Comparison of ENCODE assay signal across 8 cellular contexts in the genomic region with DNA sequence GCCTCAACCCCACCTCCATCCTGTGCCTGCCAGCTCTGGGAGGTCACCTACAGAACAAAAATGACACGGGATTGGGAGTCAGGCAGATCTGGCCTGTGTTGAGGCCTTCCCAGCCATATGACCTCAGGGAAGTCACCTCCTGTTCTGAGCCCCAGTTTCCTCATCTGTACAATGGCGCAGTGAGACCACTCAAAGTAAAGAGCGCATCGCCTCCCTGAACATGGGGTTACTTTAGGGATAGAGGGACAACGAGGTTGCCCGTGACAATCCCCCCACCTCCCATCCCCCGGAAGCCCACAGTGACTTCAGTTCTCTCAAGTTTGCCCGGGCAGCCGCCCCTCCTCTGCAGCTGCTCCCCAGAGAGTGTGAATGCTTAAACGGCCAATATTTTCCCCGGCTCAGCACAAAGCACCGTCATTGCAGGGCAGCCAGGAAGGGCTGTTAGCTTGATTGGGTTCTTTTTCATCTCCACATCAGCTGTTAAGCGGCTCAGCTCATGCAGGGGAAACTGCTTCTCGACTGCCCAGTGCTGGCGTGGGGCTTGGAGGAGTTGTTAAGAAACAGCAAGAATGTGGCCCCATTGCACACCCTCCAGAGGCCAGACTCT.
A peak's percentile ranks its signal among the peaks of the same experiment; 100 is the strongest.
DNase-seq lines count a peak whose midpoint lies in the region; ATAC-seq and TF ChIP-seq lines count a peak whose summit lies in the region.

No MANE protein-coding gene starts in this region.

- H3K79me2 ChIP-seq in osteoblast (ENCODE audit: insufficient read depth, low read length): no peaks in the 10 kb centered on the region

- WGBS in esophagus, 2 donors: 32 to 41% methylated on average over 15 of the region's 15 CpGs

- no peak overlapping the region for H2AFZ ChIP-seq in osteoblast (ENCODE audit: low read length)

- no peak for TF ChIP-seq CTCF in osteoblast (IDR thresholded peaks at IDR 0.05; ENCODE audit: extremely low read depth, low read depth, low read length)

- H3K4me1 ChIP-seq in esophagus (ENCODE audit: control insufficient read depth in 2 of 2, insufficient read depth in 2 of 2, low read length in 1 of 2) (peaks cover 8 to 10% of the 10 kb centered on the region in 2 donors), osteoblast (ENCODE audit: insufficient read depth, low read length) (peaks cover 26% of the 10 kb centered on the region)

- H3K27me3 ChIP-seq in esophagus (ENCODE audit: control insufficient read depth in 1 of 2, insufficient read depth in 2 of 2, low read length in 2 of 2): no peaks in the 10 kb centered on the region
- peaks cover 2% of the 10 kb centered on the region for H3K27me3 ChIP-seq in osteoblast (ENCODE audit: insufficient read depth, low read length)

- DNase-seq in ELF-1 (ENCODE audit: low read depth, low spot score) (peak; percentile 38), NCI-H69 (lab: John Stamatoyannopoulos, UW) (peak; percentile 70), osteoblast (ENCODE audit: insufficient read length, low spot score, missing footprints) (peak; percentile 38), NCI-H524 treated with DMSO at 0.1 percent for 48 hours (lab: John Stamatoyannopoulos, UW) (no peak), germinal center (ENCODE audit: low spot score) (no peak), NCI-H526 treated with DMSO at 0.1 percent for 48 hours (lab: John Stamatoyannopoulos, UW) (no peak)

- H3K27ac ChIP-seq in esophagus (ENCODE audit: low read depth in 2 of 2, low read length in 1 of 2): peak overlapping the region; percentile 1 to 56
- no peak overlapping the region for H3K27ac ChIP-seq in osteoblast (ENCODE audit: low read depth, low read length)

- no peak for ATAC-seq in HG03135 (IDR thresholded peaks at IDR 0.05; ENCODE audit: unreplicated experiment)

- H3K4me2 ChIP-seq in osteoblast (ENCODE audit: insufficient read depth, low read length): no peak overlapping the region

- H3K4me3 ChIP-seq in esophagus (ENCODE audit: low read depth in 1 of 2, low read length in 2 of 2) (no peak overlapping the region), osteoblast (ENCODE audit: insufficient read depth, low read length) (no peak overlapping the region)

- peaks cover 0 to 4% of the 10 kb centered on the region in 2 donors for H3K9me3 ChIP-seq in esophagus (ENCODE audit: control insufficient read depth in 2 of 2, insufficient read depth in 1 of 2, low read depth in 1 of 2, low read length in 1 of 2)
- peaks cover 8% of the 10 kb centered on the region for H3K9me3 ChIP-seq in osteoblast (ENCODE audit: low read depth, low read length)

- no peaks in the 10 kb centered on the region for H4K20me1 ChIP-seq in osteoblast (ENCODE audit: insufficient read depth, low read length)

- H3K36me3 ChIP-seq in esophagus (ENCODE audit: control insufficient read depth in 2 of 2, insufficient read depth in 2 of 2, low read length in 1 of 2): no peaks in the 10 kb centered on the region
- no peaks in the 10 kb centered on the region for H3K36me3 ChIP-seq in osteoblast (ENCODE audit: insufficient read depth, low read length)

Comparison
In these comparisons a context has a peak if more than half of its experiments do, and no peak if none do; other contexts are left out.
1. DNase-seq: peak in ELF-1 (single experiment), NCI-H69 (single experiment) and osteoblast (single experiment); none in NCI-H524 treated with DMSO at 0.1 percent for 48 hours (single experiment), germinal center (single experiment) and NCI-H526 treated with DMSO at 0.1 percent for 48 hours (single experiment).